Comparison of ENCODE assay signal across 8 cellular contexts in the genomic region with DNA sequence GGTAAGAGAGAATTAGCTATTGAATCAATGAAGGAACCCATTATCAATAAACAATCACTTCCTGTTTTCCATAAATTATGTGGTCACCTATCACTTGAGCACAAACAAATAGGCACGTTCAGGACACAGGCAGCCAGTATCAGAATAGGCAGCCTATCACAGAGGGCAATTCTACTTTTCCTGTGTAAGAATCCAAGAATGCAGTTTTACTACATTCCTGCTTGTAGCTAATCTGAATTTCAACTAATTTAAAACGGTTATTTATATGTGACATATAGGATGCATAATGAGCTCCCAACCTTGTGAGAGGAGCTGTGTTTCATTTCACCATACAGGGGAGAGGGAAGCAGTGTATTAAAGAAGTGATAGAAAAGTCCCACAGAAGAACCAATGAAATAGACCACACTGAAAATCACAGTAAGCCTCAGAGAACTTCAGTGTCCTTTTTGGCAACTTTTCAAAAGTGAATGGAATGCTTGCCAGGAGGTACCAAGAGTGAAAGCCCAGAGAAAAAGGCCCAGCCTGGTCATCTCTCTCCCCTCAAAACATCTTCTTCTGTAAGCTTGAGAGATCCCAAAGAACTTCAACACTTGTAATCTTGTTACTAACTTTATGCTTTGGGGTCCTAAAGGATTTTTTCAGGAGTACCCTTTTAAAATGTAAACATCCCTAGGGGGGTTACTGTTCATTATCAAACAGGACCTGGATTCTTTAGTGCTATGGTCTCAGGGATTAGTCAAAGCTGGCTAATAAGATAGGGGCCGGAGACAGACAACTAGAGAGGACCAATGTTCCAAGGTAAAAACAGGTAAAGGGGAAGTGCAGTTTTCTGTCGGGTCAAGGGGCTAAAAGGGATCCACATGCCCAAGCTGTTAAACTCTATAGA. TPM values are rescaled to one million over a fixed set of nuclear protein-coding genes. Genes with fewer than 3 reads are reported as not detected.
DNase-seq lines count a peak whose midpoint lies in the region; TF ChIP-seq lines count a peak whose summit lies in the region.

No MANE protein-coding gene starts in this region.

- peak; percentile 47 for DNase-seq in Daoy (ENCODE audit: low read depth)
- DNase-seq in KG1 (lab: John Stamatoyannopoulos, UW): peak; percentile 50
- peak; percentile 68 for DNase-seq in astrocyte of the spinal cord (ENCODE audit: low read depth, low spot score)
- DNase-seq in left kidney (ENCODE audit: low read depth, low spot score): peak; percentile 54
- no peak for DNase-seq in NCI-H524 treated with DMSO at 0.1 percent for 48 hours (lab: John Stamatoyannopoulos, UW)
- no peak for DNase-seq in NCI-H510A treated with DMSO at 0.1 percent for 48 hours (lab: John Stamatoyannopoulos, UW)
- DNase-seq in posterior cingulate gyrus: no peak

- 65% methylated on average over 4 of the region's 4 CpGs for WGBS in thymus

- peak overlapping the region; percentile 63 for H3K4me3 ChIP-seq in astrocyte of the spinal cord (ENCODE audit: low read depth, low read length)
- peak overlapping the region; percentile 75 for H3K4me3 ChIP-seq in thymus (ENCODE audit: low read length)

- no peak for TF ChIP-seq CTCF in astrocyte of the spinal cord (IDR thresholded peaks at IDR 0.05; ENCODE audit: low read depth, low read length)

- no peaks in the 10 kb centered on the region for H3K9me3 ChIP-seq in thymus (ENCODE audit: control insufficient read depth)

- H3K36me3 ChIP-seq in thymus (ENCODE audit: control insufficient read depth, insufficient read depth): no peaks in the 10 kb centered on the region

- no peaks in the 10 kb centered on the region for H3K27me3 ChIP-seq in thymus (ENCODE audit: control insufficient read depth, insufficient read depth)

- intact Hi-C loops in posterior cingulate gyrus (cut with DNase I): no loop called here

- no peak overlapping the region for H3K27ac ChIP-seq in thymus (ENCODE audit: low read depth)

- in situ Hi-C loops in astrocyte of the spinal cord (cut with HindIII; ENCODE audit: low sequenced_read_pairs): no loop called here

- peaks cover 12% of the 10 kb centered on the region for H3K4me1 ChIP-seq in thymus (ENCODE audit: control insufficient read depth, insufficient read depth, low read length)

RNA-seq across cellular contexts. Expression of a gene that starts 1.3 kb away (rescaled TPM):
- 13.6 and 17.7 TPM in 2 replicates for total RNA-seq in Daoy (2014; rRNA removed; shearing (Covaris generic))
- 12.8 TPM for polyA plus RNA-seq in thymus

Comparison
In these comparisons a context has a peak if more than half of its experiments do, and no peak if none do; other contexts are left out.
1. DNase-seq: peak in Daoy (single experiment), KG1 (single experiment), astrocyte of the spinal cord (single experiment) and left kidney (single experiment); none in NCI-H524 treated with DMSO at 0.1 percent for 48 hours (single experiment), NCI-H510A treated with DMSO at 0.1 percent for 48 hours (single experiment) and posterior cingulate gyrus (0 of 10).